In genomic region chr1:198156745-198157240, GRCh38 we compare ENCODE assay signal across 1 cellular context.
A peak's percentile ranks its signal among the peaks of the same experiment; 100 is the strongest.
TF ChIP-seq lines count a peak whose summit lies in the region.

Gene NEK7 (plus strand): TSS chr1:198156998. CDS start chr1:198232581, 75,583 bp downstream.

TF ChIP-seq in K562, 482 proteins besides CTCF, POLR2A, EP300 and RAD21 (continued from another document and continues in another):
- TF ChIP-seq ID3 (CRISPR knock-in tag; IDR thresholded peaks at IDR 0.05) = no peak
- peak; percentile 59; the same call in 1 of the 2 replicates for TF ChIP-seq ID3 (tag; IDR thresholded peaks at IDR 0.05)
- TF ChIP-seq ZFP30 (CRISPR knock-in tag; IDR thresholded peaks at IDR 0.05; ENCODE audit: borderline replicate concordance) = no peak
- no peak for TF ChIP-seq ATF3 (IDR thresholded peaks at IDR 0.05)
- no peak for TF ChIP-seq ATF3 (CRISPR knock-in tag; conservative IDR thresholded peaks at IDR 0.05)
- TF ChIP-seq GATA2 (CRISPR knock-in tag; IDR thresholded peaks at IDR 0.05) = no peak
- TF ChIP-seq ZSCAN32 (CRISPR knock-in tag; IDR thresholded peaks at IDR 0.05) = no peak
- peak; percentile 43; the same call in 1 of the 2 replicates for TF ChIP-seq LCOR (CRISPR knock-in tag; IDR thresholded peaks at IDR 0.05)
- TF ChIP-seq POLR2AphosphoS5 (IDR thresholded peaks at IDR 0.05; ENCODE audit: control insufficient read depth, insufficient read depth, low read depth, low read length) = peak; percentile 92
- TF ChIP-seq TFE3 (CRISPR knock-in tag; IDR thresholded peaks at IDR 0.05) = no peak
- TF ChIP-seq PPARD (CRISPR knock-in tag; IDR thresholded peaks at IDR 0.05) = no peak
- TF ChIP-seq E2F6 (IDR thresholded peaks at IDR 0.05; ENCODE audit: borderline replicate concordance in 1 of 2, extremely low read depth in 1 of 2, insufficient read depth in 1 of 2, insufficient read length in 1 of 2, low read depth in 1 of 2, low read length in 1 of 2, poor library complexity in 1 of 2, severe bottlenecking in 1 of 2) = peak in 1 of 2 experiments; percentile 60
- TF ChIP-seq CBX1 (IDR thresholded peaks at IDR 0.05; ENCODE audit: low read depth) = peak; percentile 89; the same call in 1 of the 2 replicates
- TF ChIP-seq BMI1 (IDR thresholded peaks at IDR 0.05; ENCODE audit: low read length) = no peak
- TF ChIP-seq TFAP4 (CRISPR knock-in tag; IDR thresholded peaks at IDR 0.05; ENCODE audit: borderline replicate concordance) = peak; percentile 58; the same call in 1 of the 2 replicates
- TF ChIP-seq HDAC6 (IDR thresholded peaks at IDR 0.05; ENCODE audit: low read depth, low read length) = no peak
- TF ChIP-seq GTF2F1 (IDR thresholded peaks at IDR 0.05; ENCODE audit: low read depth, low read length) = 0 out of 2 replicates have a peak, but pooled peaks have one; percentile 27
- no peak for TF ChIP-seq SNAPC5 (CRISPR knock-in tag; IDR thresholded peaks at IDR 0.05)
- TF ChIP-seq SMARCC2 (IDR thresholded peaks at IDR 0.05; ENCODE audit: low read depth) = no peak
- TF ChIP-seq ZNF41 (CRISPR knock-in tag; conservative IDR thresholded peaks at IDR 0.05) = no peak
- peak; percentile 62 for TF ChIP-seq ZFX (CRISPR knock-in tag; IDR thresholded peaks at IDR 0.05)
- peak; percentile 88; the same call in 1 of the 2 replicates for TF ChIP-seq PREB (CRISPR knock-in tag; IDR thresholded peaks at IDR 0.05)
- peak; percentile 13 for TF ChIP-seq PCBP1 (IDR thresholded peaks at IDR 0.05; ENCODE audit: low read depth, low read length, poor library complexity, severe bottlenecking)
- peak; percentile 34; the same call in 1 of the 2 replicates for TF ChIP-seq ZBTB12 (CRISPR knock-in tag; IDR thresholded peaks at IDR 0.05)
- TF ChIP-seq KDM5B (IDR thresholded peaks at IDR 0.05; ENCODE audit: insufficient replicate concordance, low read depth, low read length) = peak; percentile 93
- TF ChIP-seq CHD7 (IDR thresholded peaks at IDR 0.05; ENCODE audit: low read depth, low read length) = no peak
- no peak for TF ChIP-seq ZC3H4 (CRISPR knock-in tag; IDR thresholded peaks at IDR 0.05; ENCODE audit: borderline replicate concordance)
- TF ChIP-seq FOXJ2 (tag; IDR thresholded peaks at IDR 0.05) = peak; percentile 89
- no peak for TF ChIP-seq RFX1 (IDR thresholded peaks at IDR 0.05)
- TF ChIP-seq CBFA2T2 (conservative IDR thresholded peaks at IDR 0.05) = no peak
- peak; percentile 93 for TF ChIP-seq CTBP1 (IDR thresholded peaks at IDR 0.05; ENCODE audit: borderline replicate concordance)
- peak; percentile 71; the same call in 1 of the 2 replicates for TF ChIP-seq KLF13 (tag; IDR thresholded peaks at IDR 0.05; ENCODE audit: borderline replicate concordance, low read depth)
- TF ChIP-seq PHB (CRISPR knock-in tag; IDR thresholded peaks at IDR 0.05) = 0 out of 2 replicates have a peak, but pooled peaks have one; percentile 20
- peak; percentile 93; the same call in 1 of the 2 replicates for TF ChIP-seq GTF2E2 (tag; IDR thresholded peaks at IDR 0.05)
- peak; percentile 90 for TF ChIP-seq RBFOX2 (IDR thresholded peaks at IDR 0.05; ENCODE audit: low read depth, low read length)
- no peak for TF ChIP-seq NR2C2 (CRISPR knock-in tag; IDR thresholded peaks at IDR 0.05)
- 0 out of 2 replicates have a peak, but pooled peaks have one; percentile 41 for TF ChIP-seq NR2C2 (tag; IDR thresholded peaks at IDR 0.05)
- peak; percentile 82 for TF ChIP-seq SMAD4 (CRISPR knock-in tag; conservative IDR thresholded peaks at IDR 0.05)
- peak; percentile 42 for TF ChIP-seq SOX6 (IDR thresholded peaks at IDR 0.05)
- TF ChIP-seq MCM7 (IDR thresholded peaks at IDR 0.05) = no peak
- peak; percentile 61; the same call in 1 of the 2 replicates for TF ChIP-seq ZNF316 (IDR thresholded peaks at IDR 0.05)
- peak; percentile 86 for TF ChIP-seq GATAD2B (IDR thresholded peaks at IDR 0.05; ENCODE audit: borderline replicate concordance)
- peak; percentile 73 to 78 for TF ChIP-seq NRF1 (conservative IDR thresholded peaks at IDR 0.05 in 1 of 2, IDR thresholded peaks at IDR 0.05 in 1 of 2)
- no peak for TF ChIP-seq JUNB (CRISPR knock-in tag; conservative IDR thresholded peaks at IDR 0.05)
- no peak for TF ChIP-seq ATF4 (CRISPR knock-in tag; IDR thresholded peaks at IDR 0.05)
- TF ChIP-seq ZBTB17 (CRISPR knock-in tag; IDR thresholded peaks at IDR 0.05) = no peak
- TF ChIP-seq RBBP5 (IDR thresholded peaks at IDR 0.05; ENCODE audit: borderline replicate concordance, insufficient read depth, low read length, poor library complexity, severe bottlenecking) = peak; percentile 99
- TF ChIP-seq POLR2B (IDR thresholded peaks at IDR 0.05; ENCODE audit: low read depth, partially characterized antibody) = peak; percentile 68
- no peak for TF ChIP-seq ZNF239 (CRISPR knock-in tag; IDR thresholded peaks at IDR 0.05)
